In the genomic region with DNA sequence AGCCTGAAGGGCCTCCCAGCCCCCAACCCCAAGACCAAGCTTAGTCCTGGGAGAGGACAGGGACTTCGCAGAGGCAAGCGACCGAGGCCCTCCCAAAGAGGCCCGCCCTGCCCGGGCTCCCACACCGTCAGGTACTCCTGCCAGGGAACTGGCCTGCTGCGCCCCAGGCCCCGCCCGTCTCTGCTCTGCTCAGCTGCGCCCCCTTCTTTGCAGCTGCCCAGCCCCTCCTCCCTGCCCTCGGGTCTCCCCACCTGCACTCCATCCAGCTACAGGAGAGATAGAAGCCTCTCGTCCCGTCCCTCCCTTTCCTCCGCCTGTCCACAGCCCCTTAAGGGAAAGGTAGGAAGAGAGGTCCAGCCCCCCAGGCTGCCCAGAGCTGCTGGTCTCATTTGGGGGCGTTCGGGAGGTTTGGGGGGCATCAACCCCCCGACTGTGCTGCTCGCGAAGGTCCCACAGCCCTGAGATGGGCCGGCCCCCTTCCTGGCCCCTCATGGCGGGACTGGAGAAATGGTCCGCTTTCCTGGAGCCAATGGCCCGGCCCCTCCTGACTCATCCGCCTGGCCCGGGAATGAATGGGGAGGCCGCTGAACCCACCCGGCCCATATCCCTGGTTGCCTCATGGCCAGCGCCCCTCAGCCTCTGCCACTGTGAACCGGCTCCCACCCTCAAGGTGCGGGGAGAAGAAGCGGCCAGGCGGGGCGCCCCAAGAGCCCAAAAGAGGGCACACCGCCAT, we compare ENCODE assay signal across 7 cellular contexts. TPM values are rescaled to one million over a fixed set of nuclear protein-coding genes. Genes with fewer than 3 reads are reported as not detected.
DNase-seq lines count a peak whose midpoint lies in the region; ATAC-seq and TF ChIP-seq lines count a peak whose summit lies in the region.

No MANE protein-coding gene starts in this region.

- H3K27me3 Mint-ChIP-seq in WTC11 (ENCODE audit: low read depth) = peaks cover 91% of the 10 kb centered on the region

- no peak for TF ChIP-seq POLR2A in erythroblast (IDR thresholded peaks at IDR 0.05; ENCODE audit: low read length)

- H3K9me3 Mint-ChIP-seq in WTC11 = no peaks in the 10 kb centered on the region

- ATAC-seq in WTC11 = peak; percentile 46
- ATAC-seq in left ventricle myocardium superior = no peak
- ATAC-seq in sciatic nerve = no peak
- ATAC-seq in GM18517 (IDR thresholded peaks at IDR 0.05; ENCODE audit: unreplicated experiment) = no peak
- no peak for ATAC-seq in GM19035 (IDR thresholded peaks at IDR 0.05; ENCODE audit: unreplicated experiment)

- H3K27ac ChIP-seq in HEK293 (ENCODE audit: extremely low read depth, low read depth, low read length) = peak overlapping the region; percentile 26

- H3K36me3 ChIP-seq in HEK293 (ENCODE audit: control insufficient read depth in 2 of 2, insufficient read depth in 1 of 2, low read length in 2 of 2) = no peaks in the 10 kb centered on the region

- peak; percentile 76 for DNase-seq in WTC11 (ENCODE audit: low spot score)
- DNase-seq in left ventricle myocardium superior = peak; percentile 24
- peak; percentile 50 for DNase-seq in sciatic nerve (ENCODE audit: low spot score)
- no peak for DNase-seq in erythroblast (lab: John Stamatoyannopoulos, UW)

- peaks cover 5% of the 10 kb centered on the region for H3K4me1 Mint-ChIP-seq in WTC11

- H3K36me3 Mint-ChIP-seq in WTC11 = no peaks in the 10 kb centered on the region

- no peak overlapping the region for H3K27ac Mint-ChIP-seq in WTC11

- POLR2A ChIA-PET in HEK293 (lab: Yijun Ruan, JAX) = interaction anchor here (1.0 to 2.8 kb wide), 4 partner anchors 17 to 106 kb away, joined by 3 to 12 read pairs (median 6); a partner anchor contains a TSS
- POLR2A ChIA-PET in WTC11 (lab: Charles Lee) = interaction anchor here (0.9 to 1.0 kb wide), 3 partner anchors 12 to 22 kb away, joined by 3 read pairs; a partner anchor contains a TSS

- H3K4me3 ChIP-seq in HEK293 (ENCODE audit: low read depth, low read length) = peak overlapping the region; percentile 13

- CTCF ChIA-PET in HEK293 (lab: Yijun Ruan, JAX) = interaction anchor here (0.6 to 1.2 kb wide), 3 partner anchors 61 to 298 kb away, joined by 3 to 5 read pairs (median 4); no protein-coding TSS in a partner anchor
- CTCF ChIA-PET in WTC11 (lab: Charles Lee) = interaction anchor here (0.5 to 3.9 kb wide), 18 partner anchors 12 to 867 kb away, joined by 3 to 71 read pairs (median 4); a partner anchor contains a TSS

- H3K4me3 Mint-ChIP-seq in WTC11 = peak overlapping the region; percentile 74

- peaks cover 4% of the 10 kb centered on the region for H3K4me1 ChIP-seq in HEK293 (ENCODE audit: control insufficient read depth, insufficient read depth, low read length)

- H3K9me3 ChIP-seq in HEK293 (ENCODE audit: control insufficient read depth, insufficient read depth, low read depth, low read length) = no peaks in the 10 kb centered on the region

- intact Hi-C loops in left ventricle myocardium superior (cut with micrococcal nuclease) (no loop called here), sciatic nerve (cut with DNase I) (no loop called here)

- no peak for TF ChIP-seq CTCF in HEK293 (tag by site-specific recombination; IDR thresholded peaks at IDR 0.05)
- TF ChIP-seq CTCF in WTC11 (IDR thresholded peaks at IDR 0.05) = no peak

TF ChIP-seq in HEK293, 187 proteins besides CTCF, POLR2A, EP300 and RAD21:
- TF ChIP-seq ZBTB8A (tag by site-specific recombination; IDR thresholded peaks at IDR 0.05) = peak; percentile 48
- TF ChIP-seq, protein P1, sequence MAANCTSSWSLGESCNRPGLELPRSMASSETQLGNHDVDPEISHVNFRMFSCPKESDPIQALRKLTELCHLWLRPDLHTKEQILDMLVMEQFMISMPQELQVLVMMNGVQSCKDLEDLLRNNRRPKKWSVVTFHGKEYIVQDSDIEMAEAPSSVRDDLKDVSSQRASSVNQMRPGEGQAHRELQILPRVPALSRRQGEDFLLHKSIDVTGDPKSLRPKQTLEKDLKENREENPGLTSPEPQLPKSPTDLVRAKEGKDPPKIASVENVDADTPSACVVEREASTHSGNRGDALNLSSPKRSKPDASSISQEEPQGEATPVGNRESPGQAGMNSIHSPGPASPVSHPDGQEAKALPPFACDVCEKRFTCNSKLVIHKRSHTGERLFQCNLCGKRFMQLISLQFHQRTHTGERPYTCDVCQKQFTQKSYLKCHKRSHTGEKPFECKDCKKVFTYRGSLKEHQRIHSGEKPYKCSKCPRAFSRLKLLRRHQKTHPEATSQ (tag by site-specific recombination; IDR thresholded peaks at IDR 0.05) = no peak
TF ChIP-seq in HEK293: peak in this region for 1.

TF ChIP-seq in WTC11, 78 proteins besides CTCF, POLR2A, EP300 and RAD21 (continues in another document):
- TF ChIP-seq FOXP1 (CRISPR knock-in tag; IDR thresholded peaks at IDR 0.05; ENCODE audit: borderline replicate concordance) (no peak), OVOL2 (CRISPR knock-in tag; IDR thresholded peaks at IDR 0.05; ENCODE audit: borderline replicate concordance) (no peak), ELF4 (CRISPR knock-in tag; IDR thresholded peaks at IDR 0.05; ENCODE audit: low read depth) (no peak)
- TF ChIP-seq, protein P2, sequence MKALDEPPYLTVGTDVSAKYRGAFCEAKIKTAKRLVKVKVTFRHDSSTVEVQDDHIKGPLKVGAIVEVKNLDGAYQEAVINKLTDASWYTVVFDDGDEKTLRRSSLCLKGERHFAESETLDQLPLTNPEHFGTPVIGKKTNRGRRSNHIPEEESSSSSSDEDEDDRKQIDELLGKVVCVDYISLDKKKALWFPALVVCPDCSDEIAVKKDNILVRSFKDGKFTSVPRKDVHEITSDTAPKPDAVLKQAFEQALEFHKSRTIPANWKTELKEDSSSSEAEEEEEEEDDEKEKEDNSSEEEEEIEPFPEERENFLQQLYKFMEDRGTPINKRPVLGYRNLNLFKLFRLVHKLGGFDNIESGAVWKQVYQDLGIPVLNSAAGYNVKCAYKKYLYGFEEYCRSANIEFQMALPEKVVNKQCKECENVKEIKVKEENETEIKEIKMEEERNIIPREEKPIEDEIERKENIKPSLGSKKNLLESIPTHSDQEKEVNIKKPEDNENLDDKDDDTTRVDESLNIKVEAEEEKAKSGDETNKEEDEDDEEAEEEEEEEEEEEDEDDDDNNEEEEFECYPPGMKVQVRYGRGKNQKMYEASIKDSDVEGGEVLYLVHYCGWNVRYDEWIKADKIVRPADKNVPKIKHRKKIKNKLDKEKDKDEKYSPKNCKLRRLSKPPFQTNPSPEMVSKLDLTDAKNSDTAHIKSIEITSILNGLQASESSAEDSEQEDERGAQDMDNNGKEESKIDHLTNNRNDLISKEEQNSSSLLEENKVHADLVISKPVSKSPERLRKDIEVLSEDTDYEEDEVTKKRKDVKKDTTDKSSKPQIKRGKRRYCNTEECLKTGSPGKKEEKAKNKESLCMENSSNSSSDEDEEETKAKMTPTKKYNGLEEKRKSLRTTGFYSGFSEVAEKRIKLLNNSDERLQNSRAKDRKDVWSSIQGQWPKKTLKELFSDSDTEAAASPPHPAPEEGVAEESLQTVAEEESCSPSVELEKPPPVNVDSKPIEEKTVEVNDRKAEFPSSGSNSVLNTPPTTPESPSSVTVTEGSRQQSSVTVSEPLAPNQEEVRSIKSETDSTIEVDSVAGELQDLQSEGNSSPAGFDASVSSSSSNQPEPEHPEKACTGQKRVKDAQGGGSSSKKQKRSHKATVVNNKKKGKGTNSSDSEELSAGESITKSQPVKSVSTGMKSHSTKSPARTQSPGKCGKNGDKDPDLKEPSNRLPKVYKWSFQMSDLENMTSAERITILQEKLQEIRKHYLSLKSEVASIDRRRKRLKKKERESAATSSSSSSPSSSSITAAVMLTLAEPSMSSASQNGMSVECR (CRISPR knock-in tag; IDR thresholded peaks at IDR 0.05; ENCODE audit: borderline replicate concordance) = no peak
- TF ChIP-seq, protein P3, sequence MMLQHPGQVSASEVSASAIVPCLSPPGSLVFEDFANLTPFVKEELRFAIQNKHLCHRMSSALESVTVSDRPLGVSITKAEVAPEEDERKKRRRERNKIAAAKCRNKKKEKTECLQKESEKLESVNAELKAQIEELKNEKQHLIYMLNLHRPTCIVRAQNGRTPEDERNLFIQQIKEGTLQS (CRISPR knock-in tag; conservative IDR thresholded peaks at IDR 0.05) = no peak
- TF ChIP-seq, protein P4, sequence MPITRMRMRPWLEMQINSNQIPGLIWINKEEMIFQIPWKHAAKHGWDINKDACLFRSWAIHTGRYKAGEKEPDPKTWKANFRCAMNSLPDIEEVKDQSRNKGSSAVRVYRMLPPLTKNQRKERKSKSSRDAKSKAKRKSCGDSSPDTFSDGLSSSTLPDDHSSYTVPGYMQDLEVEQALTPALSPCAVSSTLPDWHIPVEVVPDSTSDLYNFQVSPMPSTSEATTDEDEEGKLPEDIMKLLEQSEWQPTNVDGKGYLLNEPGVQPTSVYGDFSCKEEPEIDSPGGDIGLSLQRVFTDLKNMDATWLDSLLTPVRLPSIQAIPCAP (CRISPR knock-in tag; IDR thresholded peaks at IDR 0.05) = no peak
- TF ChIP-seq, protein P5, sequence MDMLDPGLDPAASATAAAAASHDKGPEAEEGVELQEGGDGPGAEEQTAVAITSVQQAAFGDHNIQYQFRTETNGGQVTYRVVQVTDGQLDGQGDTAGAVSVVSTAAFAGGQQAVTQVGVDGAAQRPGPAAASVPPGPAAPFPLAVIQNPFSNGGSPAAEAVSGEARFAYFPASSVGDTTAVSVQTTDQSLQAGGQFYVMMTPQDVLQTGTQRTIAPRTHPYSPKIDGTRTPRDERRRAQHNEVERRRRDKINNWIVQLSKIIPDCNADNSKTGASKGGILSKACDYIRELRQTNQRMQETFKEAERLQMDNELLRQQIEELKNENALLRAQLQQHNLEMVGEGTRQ (CRISPR knock-in tag; IDR thresholded peaks at IDR 0.05) = no peak

RNA-seq across cellular contexts. Expression of a gene that starts 21.9 kb away (rescaled TPM):
- total RNA-seq in WTC11 (2021) = 295 to 330 TPM (median 300 TPM) in 3 replicates
- total RNA-seq in left ventricle myocardium superior = 285 TPM
- 251 TPM for total RNA-seq in sciatic nerve

RNA-seq across cellular contexts. Expression of a gene that starts 42.5 kb away (rescaled TPM):
- total RNA-seq in WTC11 (2021) = 30.0 to 33.8 TPM (median 30.7 TPM) in 3 replicates
- 10.5 TPM for total RNA-seq in left ventricle myocardium superior
- 15.8 TPM for total RNA-seq in sciatic nerve

RNA-seq across cellular contexts. Expression of a gene that starts 48.5 kb away (rescaled TPM):
- total RNA-seq in WTC11 (2021) = 65.8 to 70.5 TPM (median 66.9 TPM) in 3 replicates
- 58.6 TPM for total RNA-seq in left ventricle myocardium superior
- total RNA-seq in sciatic nerve = 34.2 TPM

RNA-seq across cellular contexts. Expression of a gene that starts 53.8 kb away (rescaled TPM):
- total RNA-seq in WTC11 (2021) = 0.16 to 0.34 TPM (median 0.17 TPM) in 3 replicates
- not detected for total RNA-seq in left ventricle myocardium superior
- total RNA-seq in sciatic nerve = not detected

Comparison
In these comparisons a context has a peak if more than half of its experiments do, and no peak if none do; other contexts are left out.
1. DNase-seq: peak in WTC11 (single experiment), left ventricle myocardium superior (single experiment) and sciatic nerve (single experiment); none in erythroblast (0 of 2).